ENCODE assay signal across 19 cellular contexts in the genomic region with DNA sequence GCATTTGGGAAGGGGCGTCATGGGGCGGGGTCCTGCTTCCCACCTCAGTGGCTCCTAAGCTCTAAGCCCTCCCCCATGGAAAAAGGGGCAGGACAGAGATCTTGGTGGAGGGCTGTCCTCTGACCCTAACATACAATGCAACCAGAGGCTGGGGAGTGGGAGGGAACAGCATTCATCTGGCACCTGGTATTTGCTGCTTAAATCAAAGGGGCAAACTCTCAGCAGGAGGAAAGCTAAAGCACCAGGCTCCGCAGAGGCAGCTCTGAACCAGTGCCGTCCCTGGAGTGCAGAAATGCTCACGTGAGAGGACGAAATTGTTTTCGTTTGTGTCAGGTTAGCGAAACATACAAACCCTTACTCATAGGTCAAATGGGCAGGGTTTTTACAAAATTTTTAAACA.
DNase-seq lines count a peak whose midpoint lies in the region; ATAC-seq and TF ChIP-seq lines count a peak whose summit lies in the region.
"Had no signal": no experiment of that assay in that cellular context is flagged by ENCODE, and none has a peak within 500 bp of the region (broad histone marks: within the 10 kb centered on the region; RNA-seq: fewer than 3 reads in every experiment).

No MANE protein-coding gene starts in this region.

- no peaks in the 10 kb centered on the region for H3K27me3 ChIP-seq in osteoblast (ENCODE audit: insufficient read depth, low read length)
- H3K27me3 ChIP-seq in aorta (ENCODE audit: control insufficient read depth in 1 of 2, insufficient read depth in 2 of 2, low read length in 1 of 2) = no peaks in the 10 kb centered on the region
- H3K27me3 ChIP-seq: left lung had no signal

- H3K4me3 ChIP-seq in coronary artery (no peak overlapping the region), osteoblast (ENCODE audit: insufficient read depth, low read length) (no peak overlapping the region), aorta (ENCODE audit: low read length in 2 of 2) (no peak overlapping the region)
- H3K4me3 ChIP-seq: left lung, prostate gland, spleen had no signal

- WGBS in aorta, 2 donors = 16 to 18% methylated on average over 8 of the region's 8 CpGs

- ATAC-seq in HG03025 (IDR thresholded peaks at IDR 0.05; ENCODE audit: low FRiP score, unreplicated experiment) (no peak), aorta (ENCODE audit: low FRiP score) (no peak), GM18517 (IDR thresholded peaks at IDR 0.05; ENCODE audit: unreplicated experiment) (no peak)
- ATAC-seq: activated naive CD4-positive, alpha-beta T cell treated with anti-CD3 and anti-CD28 coated beads, Interleukin-2, amount 50 U/mL, for 72 hours; left lung; stimulated activated memory B cell treated with anti-CD40 and anti-IgM and Interleukin-4, amounts not matched to agents 10 μg/mL and 1 μg/mL and 100 μg/mL, for 72 hours had no signal

- TF ChIP-seq CTCF in coronary artery (IDR thresholded peaks at IDR 0.05) = no peak
- no peak for TF ChIP-seq CTCF in osteoblast (IDR thresholded peaks at IDR 0.05; ENCODE audit: extremely low read depth, low read depth, low read length)

- H2AFZ ChIP-seq in osteoblast (ENCODE audit: low read length) = no peak overlapping the region

- H3K9me3 ChIP-seq in osteoblast (ENCODE audit: low read depth, low read length) (no peaks in the 10 kb centered on the region), aorta (ENCODE audit: control insufficient read depth, low read length) (no peaks in the 10 kb centered on the region)
- H3K9me3 ChIP-seq: left lung, prostate gland, spleen had no signal

- H3K4me1 ChIP-seq in osteoblast (ENCODE audit: insufficient read depth, low read length) (no peaks in the 10 kb centered on the region), aorta (ENCODE audit: control insufficient read depth in 1 of 2, insufficient read depth in 2 of 2, low read length in 2 of 2) (peaks cover 0 to 3% of the 10 kb centered on the region in 2 donors)
- H3K4me1 ChIP-seq: left lung, prostate gland, spleen had no signal

- H3K79me2 ChIP-seq in osteoblast (ENCODE audit: insufficient read depth, low read length) = no peaks in the 10 kb centered on the region

- H3K4me2 ChIP-seq in osteoblast (ENCODE audit: insufficient read depth, low read length) = no peak overlapping the region

- H3K36me3 ChIP-seq in osteoblast (ENCODE audit: insufficient read depth, low read length) (no peaks in the 10 kb centered on the region), aorta (ENCODE audit: control insufficient read depth in 1 of 2, insufficient read depth in 2 of 2, low read length in 1 of 2) (no peaks in the 10 kb centered on the region)
- H3K36me3 ChIP-seq: left lung, prostate gland, spleen had no signal

- peak overlapping the region; percentile 8 to 78 for H3K27ac ChIP-seq in coronary artery
- no peak overlapping the region for H3K27ac ChIP-seq in osteoblast (ENCODE audit: low read depth, low read length)
- peak overlapping the region in 1 of 2 donors; percentile 70 for H3K27ac ChIP-seq in aorta (ENCODE audit: low read depth in 1 of 2, low read length in 2 of 2)
- H3K27ac ChIP-seq: 22Rv1, left lung, prostate gland, spleen had no signal

- intact Hi-C loops in aorta (cut with DNase I) = no loop called here

- no peaks in the 10 kb centered on the region for H4K20me1 ChIP-seq in osteoblast (ENCODE audit: insufficient read depth, low read length)

- DNase-seq in NCI-H1092 treated with DMSO at 0.1 percent for 48 hours (lab: John Stamatoyannopoulos, UW) (peak; percentile 39), NCI-H1092 (lab: John Stamatoyannopoulos, UW) (no peak), NCI-H187 treated with DMSO at 0.1 percent for 48 hours (lab: John Stamatoyannopoulos, UW) (peak; percentile 60), coronary artery (ENCODE audit: low spot score) (no peak), osteoblast (ENCODE audit: insufficient read length, low spot score, missing footprints) (peak; percentile 70), aorta (no peak)
- DNase-seq: activated T-cell treated with anti-CD3 and anti-CD28 coated beads, Interleukin-2, amount 50 U/mL, for 1 hour; C1 segment of cervical spinal cord; effector CD4-positive, alpha-beta T cell; left lung; NCI-H526 treated with DMSO at 0.1 percent for 48 hours; spleen; SW 1271 had no signal

Comparison
In these comparisons a context has a peak if more than half of its experiments do, and no peak if none do; other contexts are left out.
1. DNase-seq: peak in NCI-H1092 treated with DMSO at 0.1 percent for 48 hours (single experiment), NCI-H187 treated with DMSO at 0.1 percent for 48 hours (single experiment) and osteoblast (single experiment); none in NCI-H1092 (single experiment), coronary artery (single experiment) and aorta (0 of 2).